In the genomic region with DNA sequence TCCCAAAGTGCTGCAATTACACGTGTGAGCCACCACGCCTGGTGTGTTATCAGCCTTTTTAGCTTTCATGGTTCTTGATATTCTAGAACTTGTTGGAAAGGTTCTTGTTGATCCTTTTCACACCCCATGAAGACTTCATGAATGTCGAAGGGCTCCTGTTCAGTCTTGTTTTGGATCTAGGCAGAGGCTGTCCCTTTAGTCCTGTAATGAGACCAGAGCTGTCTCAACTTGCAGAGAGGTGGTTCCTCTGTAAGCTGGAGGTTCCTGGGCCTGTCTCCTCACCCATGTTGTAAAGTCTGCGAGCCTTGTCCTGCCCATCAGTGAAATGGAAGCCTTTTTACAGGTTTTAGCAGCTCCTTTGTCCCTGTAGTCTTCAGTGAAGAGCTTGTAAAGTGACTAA, we compare ENCODE assay signal across 17 cellular contexts. TPM values are rescaled to one million over a fixed set of nuclear protein-coding genes. Genes with fewer than 3 reads are reported as not detected.
DNase-seq lines count a peak whose midpoint lies in the region; ATAC-seq, FAIRE-seq and TF ChIP-seq lines count a peak whose summit lies in the region.
"Had no signal": no experiment of that assay in that cellular context is flagged by ENCODE, and none has a peak within 500 bp of the region (broad histone marks: within the 10 kb centered on the region; RNA-seq: fewer than 3 reads in every experiment).

No MANE protein-coding gene starts in this region.

- no peaks in the 10 kb centered on the region for H3K9me3 Mint-ChIP-seq in activated naive CD8-positive, alpha-beta T cell treated with anti-CD3 and anti-CD28 coated beads for 36 hours
- H3K9me3 Mint-ChIP-seq in activated naive CD8-positive, alpha-beta T cell treated with anti-CD3 and anti-CD28 coated beads, Interleukin-2, amount 50 U/mL, for 24 hours: no peaks in the 10 kb centered on the region
- peaks cover 22% of the 10 kb centered on the region for H3K9me3 Mint-ChIP-seq in glutamatergic neuron (ENCODE audit: unreplicated experiment)
- H3K9me3 Mint-ChIP-seq: CD8-positive, alpha-beta T cell; memory B cell; T-cell had no signal

- peaks cover 0 to 2% of the 10 kb centered on the region in 2 experiments; a peak in 1 of 5 replicates for H3K4me1 ChIP-seq in K562 (replicated peaks in 1 of 2; ENCODE audit: control insufficient read depth in 2 of 2, insufficient read depth in 2 of 2, low read length in 2 of 2)
- peaks cover 2 to 60% (median 33%) of the 10 kb centered on the region in 6 donors for H3K4me1 ChIP-seq in spleen
- H3K4me1 ChIP-seq: right lobe of liver had no signal

- no TSS peak for BruUV-seq in K562 (replicated peaks; lab: Mats Ljungman, UMichigan)

- H3K79me2 ChIP-seq in K562 (ENCODE audit: control insufficient read depth, insufficient read depth, low read length): peaks cover 51% of the 10 kb centered on the region

- peaks cover 10% of the 10 kb centered on the region; the same call in 1 of the 2 replicates for H4K20me1 ChIP-seq in K562 (replicated peaks; ENCODE audit: control insufficient read depth, insufficient read depth, low read length)

- peak overlapping the region; percentile 12 for H3K27ac Mint-ChIP-seq in activated naive CD8-positive, alpha-beta T cell treated with anti-CD3 and anti-CD28 coated beads for 36 hours
- no peak overlapping the region for H3K27ac Mint-ChIP-seq in activated naive CD8-positive, alpha-beta T cell treated with anti-CD3 and anti-CD28 coated beads, Interleukin-2, amount 50 U/mL, for 24 hours
- H3K27ac Mint-ChIP-seq in glutamatergic neuron (ENCODE audit: unreplicated experiment): peak overlapping the region; percentile 96
- H3K27ac Mint-ChIP-seq: memory B cell had no signal

- ATAC-seq in activated naive CD8-positive, alpha-beta T cell treated with anti-CD3 and anti-CD28 coated beads, Interleukin-2, amount 50 U/mL, for 24 hours: no peak
- ATAC-seq in K562 (no peak), GM19452 (IDR thresholded peaks at IDR 0.05; ENCODE audit: unreplicated experiment) (no peak)
- ATAC-seq: CD8-positive, alpha-beta T cell; T-cell had no signal

- WGBS in K562 (ENCODE audit: insufficient coverage, low coverage, missing lambda C conversion rate): 93% methylated on average over 4 of the region's 4 CpGs
- WGBS in spleen, 5 donors: 90 to 94% (median 92%) methylated on average over 4 of the region's 4 CpGs

- H3K27me3 Mint-ChIP-seq in activated naive CD8-positive, alpha-beta T cell treated with anti-CD3 and anti-CD28 coated beads for 36 hours: no peaks in the 10 kb centered on the region
- no peaks in the 10 kb centered on the region for H3K27me3 Mint-ChIP-seq in activated naive CD8-positive, alpha-beta T cell treated with anti-CD3 and anti-CD28 coated beads, Interleukin-2, amount 50 U/mL, for 24 hours
- H3K27me3 Mint-ChIP-seq in glutamatergic neuron (ENCODE audit: unreplicated experiment): peaks cover 11% of the 10 kb centered on the region
- H3K27me3 Mint-ChIP-seq: memory B cell, T-cell had no signal

- H3K27me3 ChIP-seq in K562 (ENCODE audit: control insufficient read depth in 2 of 2, insufficient read depth in 2 of 2, low read length in 2 of 2): no peaks in the 10 kb centered on the region
- H3K27me3 ChIP-seq in spleen (replicated peaks in 1 of 7): no peaks in the 10 kb centered on the region
- H3K27me3 ChIP-seq: hepatocyte, right lobe of liver had no signal

- peak; percentile 23 for FAIRE-seq in K562 (lab: Jason Lieb, UNC)
- FAIRE-seq: kidney had no signal

- no peak for TF ChIP-seq POLR2A in K562 (conservative IDR thresholded peaks at IDR 0.05)
- TF ChIP-seq POLR2A in spleen (IDR thresholded peaks at IDR 0.05): no peak
- no peak for TF ChIP-seq POLR2A in erythroblast (IDR thresholded peaks at IDR 0.05; ENCODE audit: low read length)

- H3K9me3 ChIP-seq in K562 (replicated peaks; ENCODE audit: control insufficient read depth, insufficient read depth, low read depth, low read length): no peaks in the 10 kb centered on the region
- H3K9me3 ChIP-seq in spleen: no peaks in the 10 kb centered on the region
- H3K9me3 ChIP-seq: right lobe of liver had no signal

- CTCF ChIA-PET in K562 (lab: Yijun Ruan, JAX; ENCODE audit: low intra/inter-chr PET ratio) (no interaction called here), HEK293T (lab: Yijun Ruan, JAX) (interaction anchor here (0.6 kb wide), 2 partner anchors 21 to 26 kb away, joined by 3 to 5 read pairs; no protein-coding TSS in a partner anchor)

- H3K4me1 Mint-ChIP-seq in activated naive CD8-positive, alpha-beta T cell treated with anti-CD3 and anti-CD28 coated beads for 36 hours: peaks cover 33% of the 10 kb centered on the region
- H3K4me1 Mint-ChIP-seq in activated naive CD8-positive, alpha-beta T cell treated with anti-CD3 and anti-CD28 coated beads, Interleukin-2, amount 50 U/mL, for 24 hours: peaks cover 25% of the 10 kb centered on the region
- H3K4me1 Mint-ChIP-seq in glutamatergic neuron (ENCODE audit: low read depth, unreplicated experiment): peaks cover 56% of the 10 kb centered on the region

- no peak for TF ChIP-seq EP300 in K562 (IDR thresholded peaks at IDR 0.05; ENCODE audit: low read length)

- H3K4me2 ChIP-seq in K562 (ENCODE audit: insufficient read depth, low read length): no peak overlapping the region
- H3K4me2 ChIP-seq: hepatocyte had no signal

- no peak overlapping the region for H2AFZ ChIP-seq in K562 (ENCODE audit: low read depth, low read length)
- H2AFZ ChIP-seq: hepatocyte had no signal

- in situ Hi-C loops in K562 (cut with MboI): no loop called here

- peaks cover 30% of the 10 kb centered on the region for H3K36me3 Mint-ChIP-seq in activated naive CD8-positive, alpha-beta T cell treated with anti-CD3 and anti-CD28 coated beads for 36 hours
- peaks cover 36% of the 10 kb centered on the region for H3K36me3 Mint-ChIP-seq in activated naive CD8-positive, alpha-beta T cell treated with anti-CD3 and anti-CD28 coated beads, Interleukin-2, amount 50 U/mL, for 24 hours (ENCODE audit: low read depth)
- H3K36me3 Mint-ChIP-seq in glutamatergic neuron (ENCODE audit: unreplicated experiment): no peaks in the 10 kb centered on the region

- peaks cover 73% of the 10 kb centered on the region for H3K36me3 ChIP-seq in K562 (ENCODE audit: control insufficient read depth, insufficient read depth, low read length)
- H3K36me3 ChIP-seq in spleen: peaks cover under 1 to 78% (median 51%) of the 10 kb centered on the region in 6 donors

- TF ChIP-seq CTCF in K562 (IDR thresholded peaks at IDR 0.05 in 2 of 3, conservative IDR thresholded peaks at IDR 0.05 in 1 of 3; ENCODE audit: insufficient read depth in 2 of 3, low read depth in 1 of 3, low read length in 3 of 3) (no peak), glutamatergic neuron (IDR thresholded peaks at IDR 0.05; ENCODE audit: partially characterized antibody, unreplicated experiment) (no peak), spleen (IDR thresholded peaks at IDR 0.05 in 8 of 11, conservative IDR thresholded peaks at IDR 0.05 in 3 of 11) (no peak)

- POLR2A ChIA-PET in K562 (lab: Yijun Ruan, JAX) (interaction anchor here (1.1 kb wide), 1 partner anchor 21 kb away, joined by 9 read pairs; no protein-coding TSS in a partner anchor), HEK293T (lab: Yijun Ruan, JAX) (interaction anchor here (0.7 kb wide), 1 partner anchor 11 kb away, joined by 3 read pairs; no protein-coding TSS in a partner anchor)

- no peak overlapping the region for H3K4me3 Mint-ChIP-seq in activated naive CD8-positive, alpha-beta T cell treated with anti-CD3 and anti-CD28 coated beads for 36 hours
- H3K4me3 Mint-ChIP-seq in activated naive CD8-positive, alpha-beta T cell treated with anti-CD3 and anti-CD28 coated beads, Interleukin-2, amount 50 U/mL, for 24 hours: no peak overlapping the region
- peak overlapping the region; percentile 82 for H3K4me3 Mint-ChIP-seq in glutamatergic neuron (ENCODE audit: unreplicated experiment)
- H3K4me3 Mint-ChIP-seq: CD8-positive, alpha-beta T cell; memory B cell; T-cell had no signal

- intact Hi-C loops in K562 (cut with micrococcal nuclease) (no loop called here), spleen (cut with DNase I; ENCODE audit: low total_unique reads) (no loop called here)

- no peak for TF ChIP-seq RAD21 in K562 (CRISPR knock-in tag; conservative IDR thresholded peaks at IDR 0.05 in 1 of 2, IDR thresholded peaks at IDR 0.05 in 1 of 2)

- no peak overlapping the region for H3K27ac ChIP-seq in K562 (ENCODE audit: extremely low read depth, low read depth, low read length)
- no peak overlapping the region for H3K27ac ChIP-seq in spleen
- H3K27ac ChIP-seq: hepatocyte, right lobe of liver, VCaP had no signal

- H3K4me3 ChIP-seq in K562: no peak overlapping the region
- no peak overlapping the region for H3K4me3 ChIP-seq in spleen
- H3K4me3 ChIP-seq: hepatocyte, right lobe of liver had no signal

- no peak overlapping the region for H3K9ac ChIP-seq in K562 (ENCODE audit: insufficient read depth in 1 of 2, low read depth in 2 of 2, low read length in 2 of 2)

- DNase-seq in activated naive CD8-positive, alpha-beta T cell treated with anti-CD3 and anti-CD28 coated beads for 36 hours: no peak
- no peak for DNase-seq in activated naive CD8-positive, alpha-beta T cell treated with anti-CD3 and anti-CD28 coated beads, Interleukin-2, amount 50 U/mL, for 24 hours
- no peak for DNase-seq in K562 (ENCODE audit: extremely low read depth in 1 of 4, low spot score in 3 of 4)
- DNase-seq in glutamatergic neuron: no peak
- DNase-seq in spleen: peak; percentile 11
- no peak for DNase-seq in HEK293T (ENCODE audit: extremely low spot score)
- DNase-seq in erythroblast (lab: John Stamatoyannopoulos, UW): no peak
- DNase-seq: CD8-positive, alpha-beta T cell; kidney; NCI-H1930; right lobe of liver; SHP77; T-cell had no signal

- H3K9me1 ChIP-seq in K562 (ENCODE audit: control insufficient read depth, insufficient read depth, low read length): no peaks in the 10 kb centered on the region

RNA-seq across cellular contexts. Expression of a gene that starts 38.2 kb away (rescaled TPM):
- 100 to 1,000 TPM; 128 to 135 TPM for total RNA-seq in activated naive CD8-positive, alpha-beta T cell treated with anti-CD3 and anti-CD28 coated beads for 36 hours
- total RNA-seq in K562 (2011; cell fraction: chromatin; rRNA removed; ENCODE audit: low replicate concordance): 283 and 387 TPM in 2 replicates
- total RNA-seq in K562 (2011; cell fraction: nucleolus; rRNA removed): 121 and 133 TPM in 2 replicates
- 150 and 188 TPM in 2 replicates for total RNA-seq in K562 (2011; cell fraction: nucleoplasm; rRNA removed)
- 30.9 and 31.7 TPM in 2 replicates for total RNA-seq in K562 (2014; rRNA removed)
- 31.7 and 32.1 TPM in 2 replicates for total RNA-seq in K562 (2014; rRNA removed; fragmentation: Illumina TruSeq; extraction: Trizol)
- total RNA-seq in K562 (2015; rRNA removed; fragmentation: Illumina TruSeq; extraction: Trizol): 24.6 and 24.7 TPM in 2 replicates
- 125 and 126 TPM in 2 replicates for total RNA-seq in K562 (2021)
- 20.1 and 25.4 TPM in 2 replicates for polyA plus RNA-seq in K562 (2011; rRNA removed)
- polyA plus RNA-seq in K562 (2011; cell fraction: cytosol; rRNA removed): 16.5 and 20.1 TPM in 2 replicates
- 66.4 and 83.2 TPM in 2 replicates for polyA plus RNA-seq in K562 (2011; cell fraction: nucleus; rRNA removed)
- 56.0 and 68.0 TPM in 2 replicates for polyA plus RNA-seq in K562 (2012)
- polyA plus RNA-seq in K562 (2014; fragmentation: Illumina TruSeq; extraction: Trizol): 51.4 and 64.0 TPM in 2 replicates
- polyA plus RNA-seq in K562 (2014; fragmentation: Nextera tagmentation; extraction: Ambion mirVana): under 1 TPM; 0.34 to 0.77 TPM
- 33.7 and 37.5 TPM in 2 replicates for polyA plus RNA-seq in K562 (2014; rRNA removed)
- 49.8 and 53.3 TPM in 2 replicates for polyA minus RNA-seq in K562 (2011; rRNA and poly(A)+ RNA removed)
- polyA minus RNA-seq in K562 (2011; cell fraction: cytosol; rRNA and poly(A)+ RNA removed): 36.5 and 47.7 TPM in 2 replicates
- polyA minus RNA-seq in K562 (2011; cell fraction: nucleus; rRNA and poly(A)+ RNA removed): 26.8 and 39.9 TPM in 2 replicates
- 489 TPM for total RNA-seq in glutamatergic neuron (ENCODE audit: unreplicated experiment)
- 100 to 1,000 TPM; 136 to 235 (median 186) TPM for total RNA-seq in spleen
- polyA plus RNA-seq in spleen: 10 to 100 TPM; 23.3 to 63.1 (median 31.4) TPM
